Comparison of ENCODE assay signal across 7 cellular contexts in genomic region chr2:201644001-201644400, GRCh38.
A peak's percentile ranks its signal among the peaks of the same experiment; 100 is the strongest.
DNase-seq lines count a peak whose midpoint lies in the region; ATAC-seq lines count a peak whose summit lies in the region.

No MANE protein-coding gene starts in this region.

- H3K9ac ChIP-seq in HUES6 (ENCODE audit: low read length) (no peak overlapping the region), iPS-18a (ENCODE audit: low read length) (peak overlapping the region; percentile 95)

- peaks cover 9% of the 10 kb centered on the region for H3K4me1 Mint-ChIP-seq in activated naive CD8-positive, alpha-beta T cell (ENCODE audit: low read depth)

- H3K27me3 ChIP-seq in HUES6 (ENCODE audit: control insufficient read depth, insufficient read depth, low read length) (no peaks in the 10 kb centered on the region), iPS-18a (ENCODE audit: control insufficient read depth, insufficient read depth, low read length) (no peaks in the 10 kb centered on the region)

- peaks cover 3% of the 10 kb centered on the region for H3K36me3 ChIP-seq in HUES6 (ENCODE audit: control insufficient read depth, insufficient read depth, low read length)
- H3K36me3 ChIP-seq in iPS-18a (ENCODE audit: control insufficient read depth, low read depth, low read length) = peaks cover 2% of the 10 kb centered on the region

- H3K4me3 Mint-ChIP-seq in activated naive CD8-positive, alpha-beta T cell = peak overlapping the region; percentile 90

- no peak overlapping the region for H3K27ac ChIP-seq in HUES6 (ENCODE audit: low read depth, low read length)
- H3K27ac ChIP-seq in iPS-18a (ENCODE audit: low read length) = no peak overlapping the region

- H3K27me3 Mint-ChIP-seq in activated naive CD8-positive, alpha-beta T cell = no peaks in the 10 kb centered on the region

- H3K4me3 ChIP-seq in HUES6 (ENCODE audit: low read depth, low read length) (peak overlapping the region; percentile 93; the same call in 1 of the 2 replicates), iPS-18a (ENCODE audit: low read length) (no peak overlapping the region)

- ATAC-seq in HG03097 (IDR thresholded peaks at IDR 0.05; ENCODE audit: low FRiP score, unreplicated experiment) (no peak), HG02870 (IDR thresholded peaks at IDR 0.05; ENCODE audit: unreplicated experiment) (no peak)

- H3K27ac Mint-ChIP-seq in activated naive CD8-positive, alpha-beta T cell = no peak overlapping the region

- no peaks in the 10 kb centered on the region for H3K36me3 Mint-ChIP-seq in activated naive CD8-positive, alpha-beta T cell

- no peaks in the 10 kb centered on the region for H3K9me3 Mint-ChIP-seq in activated naive CD8-positive, alpha-beta T cell (ENCODE audit: low read depth)

- H3K4me1 ChIP-seq in HUES6 (ENCODE audit: control insufficient read depth, insufficient read depth, low read length) = peaks cover 7% of the 10 kb centered on the region
- no peaks in the 10 kb centered on the region for H3K4me1 ChIP-seq in iPS-18a (ENCODE audit: control insufficient read depth, low read depth, low read length)

- no peaks in the 10 kb centered on the region for H3K9me3 ChIP-seq in HUES6 (ENCODE audit: control insufficient read depth, insufficient read depth, low read depth, low read length)
- no peaks in the 10 kb centered on the region for H3K9me3 ChIP-seq in iPS-18a (ENCODE audit: control insufficient read depth, low read depth, low read length)

- DNase-seq in superior temporal gyrus (ENCODE audit: extremely low spot score) (peak; percentile 57), GOT3 (lab: John Stamatoyannopoulos, UW) (no peak)
